8 cellular contexts compared by ENCODE assay signal in the genomic region with DNA sequence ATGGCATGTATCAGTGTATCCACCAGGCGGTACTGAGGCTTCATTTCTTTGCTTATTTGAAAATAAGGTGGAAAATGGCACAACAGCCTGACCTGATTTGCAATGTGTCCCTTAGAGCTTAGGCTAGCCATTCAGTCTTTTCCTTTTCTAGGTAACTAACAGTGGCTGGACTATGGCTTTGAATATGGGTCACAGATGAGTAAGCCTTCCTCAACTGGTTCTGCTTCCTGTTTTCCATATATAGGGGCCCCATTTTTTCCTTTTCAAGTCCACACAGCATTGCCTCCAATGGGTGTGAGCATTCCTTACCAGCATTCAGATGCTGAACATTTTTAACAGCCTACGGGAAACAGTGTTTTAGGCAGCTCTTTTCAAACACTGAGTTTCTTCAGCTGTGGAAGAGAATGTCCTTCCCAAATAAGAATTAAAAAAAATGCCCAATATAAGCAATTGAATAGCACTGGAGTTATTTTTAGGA. TPM values are rescaled to one million over a fixed set of nuclear protein-coding genes. Genes with fewer than 3 reads are reported as not detected.
DNase-seq lines count a peak whose midpoint lies in the region; ATAC-seq and TF ChIP-seq lines count a peak whose summit lies in the region.

No MANE protein-coding gene starts in this region.

- H3K4me3 Mint-ChIP-seq in CD14-positive monocyte: peak overlapping the region in 1 of 2 donors; percentile 69
- H3K4me3 Mint-ChIP-seq in neural crest cell: peak overlapping the region; percentile 70

- TF ChIP-seq CTCF in CD14-positive monocyte (IDR thresholded peaks at IDR 0.05) (no peak), OCI-LY3 (IDR thresholded peaks at IDR 0.05; ENCODE audit: low read depth, low read length) (no peak), epithelial cell of proximal tubule (conservative IDR thresholded peaks at IDR 0.05; ENCODE audit: low read depth, low read length) (peak; percentile 38), neural crest cell (conservative IDR thresholded peaks at IDR 0.05) (peak; percentile 37)

- no peaks in the 10 kb centered on the region for H3K36me3 ChIP-seq in OCI-LY3 (replicated peaks; ENCODE audit: low read depth, low read length)

- DNase-seq in CD14-positive monocyte (ENCODE audit: low spot score) (no peak), epithelial cell of proximal tubule (ENCODE audit: low read depth) (no peak), neural crest cell (ENCODE audit: low read depth, low spot score) (no peak), activated gamma-delta T cell treated with Interleukin-2 at 50 U/mL for 16 hours (no peak)

- no peak overlapping the region for H3K27ac ChIP-seq in OCI-LY3 (ENCODE audit: low read length)

- no peaks in the 10 kb centered on the region; the same call in 1 of the 2 replicates for H3K79me2 ChIP-seq in OCI-LY3 (ENCODE audit: low read length)

- H3K27me3 Mint-ChIP-seq in CD14-positive monocyte (ENCODE audit: low read depth in 3 of 3) (peaks cover 0 to 3% (median 0%) of the 10 kb centered on the region in 3 donors), neural crest cell (ENCODE audit: low read depth) (no peaks in the 10 kb centered on the region)

- H3K9me3 Mint-ChIP-seq in CD14-positive monocyte: peaks cover 0 to 2% (median 0%) of the 10 kb centered on the region in 7 donors
- peaks cover 3% of the 10 kb centered on the region for H3K9me3 Mint-ChIP-seq in neural crest cell

- no peak overlapping the region for H2AFZ ChIP-seq in OCI-LY3 (ENCODE audit: low read depth, low read length)

- ATAC-seq in HG02763 (IDR thresholded peaks at IDR 0.05; ENCODE audit: unreplicated experiment): no peak
- no peak for ATAC-seq in HG02938 (IDR thresholded peaks at IDR 0.05; ENCODE audit: unreplicated experiment)
- ATAC-seq in GM18498 (IDR thresholded peaks at IDR 0.05; ENCODE audit: unreplicated experiment): no peak

- peak overlapping the region; percentile 20 for H3K4me2 ChIP-seq in OCI-LY3 (ENCODE audit: low read length)

- peaks cover 35% of the 10 kb centered on the region for H3K27me3 ChIP-seq in OCI-LY3 (ENCODE audit: low read depth, low read length)

- H3K4me1 ChIP-seq in OCI-LY3 (ENCODE audit: low read length): peaks cover 25% of the 10 kb centered on the region

- H3K4me1 Mint-ChIP-seq in CD14-positive monocyte (peaks cover 37% of the 10 kb centered on the region), neural crest cell (peaks cover 45% of the 10 kb centered on the region)

- H3K27ac Mint-ChIP-seq in CD14-positive monocyte (peak overlapping the region; percentile 81 to 96 (median 90)), neural crest cell (ENCODE audit: unreplicated experiment) (peak overlapping the region; percentile 61)

- no peaks in the 10 kb centered on the region for H3K9me3 ChIP-seq in OCI-LY3 (ENCODE audit: insufficient read depth, low read length)

- H3K36me3 Mint-ChIP-seq in CD14-positive monocyte (no peaks in the 10 kb centered on the region), neural crest cell (ENCODE audit: low read depth) (peaks cover 2% of the 10 kb centered on the region)

- H4K20me1 ChIP-seq in OCI-LY3 (ENCODE audit: insufficient read depth, low read length): peaks cover 5% of the 10 kb centered on the region; the same call in 1 of the 2 replicates

- intact Hi-C loops in CD14-positive monocyte (cut with micrococcal nuclease): loop anchor here in 1 of 2 donors (2.0 kb wide), 1 partner anchor 19 kb away; no protein-coding TSS in a partner anchor

- H3K4me3 ChIP-seq in OCI-LY3 (ENCODE audit: low read length) (no peak overlapping the region), epithelial cell of proximal tubule (ENCODE audit: low read depth, low read length) (no peak overlapping the region)

- no peak overlapping the region for H3K9ac ChIP-seq in OCI-LY3 (ENCODE audit: low read length)

RNA-seq across cellular contexts. Expression of a gene that starts 3.9 kb away (rescaled TPM):
- 100 to 1,000 TPM; 127 to 157 TPM for polyA plus RNA-seq in CD14-positive monocyte
- 1,039 and 2,053 TPM in 2 replicates for total RNA-seq in epithelial cell of proximal tubule
- 220 and 236 TPM in 2 replicates for total RNA-seq in neural crest cell

Comparison
In these comparisons a context has a peak if more than half of its experiments do, and no peak if none do; other contexts are left out.
1. CTCF ChIP-seq: peak in epithelial cell of proximal tubule (single experiment) and neural crest cell (single experiment); none in CD14-positive monocyte (single experiment) and OCI-LY3 (single experiment).